8 cellular contexts compared by ENCODE assay signal in genomic region chr9:20658246-20658667, GRCh38. TPM values are rescaled to one million over a fixed set of nuclear protein-coding genes. Genes with fewer than 3 reads are reported as not detected.
DNase-seq lines count a peak whose midpoint lies in the region; ATAC-seq and TF ChIP-seq lines count a peak whose summit lies in the region.
"Not testable (repeated sequence)": the region's sequence is repeated elsewhere in the genome, so short reads cannot be mapped to it uniquely, and the experiment has no call there.

No MANE protein-coding gene starts in this region.

- H3K4me3 ChIP-seq in H7 (ENCODE audit: insufficient read depth, low read depth, low read length) (peak overlapping the region; percentile 51), SK-N-MC (peak overlapping the region; percentile 87), cardiac fibroblast (replicated peaks in 1 of 2; ENCODE audit: low read depth in 2 of 2, low read length in 2 of 2) (peak overlapping the region; percentile 30 to 47), mucosa of descending colon (peak overlapping the region; percentile 14), skeletal muscle satellite cell (ENCODE audit: low read length) (peak overlapping the region; percentile 61)

- peak overlapping the region; percentile 69 for H3K9ac ChIP-seq in SK-N-MC (ENCODE audit: insufficient read length)
- H3K9ac ChIP-seq in skeletal muscle satellite cell (ENCODE audit: low read depth, low read length), result not testable (repeated sequence)

- ATAC-seq in Right ventricle myocardium inferior, mucosa of descending colon: not testable (repeated sequence)

- H3K36me3 ChIP-seq in H7 (replicated peaks; ENCODE audit: control insufficient read depth, insufficient read depth, low read length); SK-N-MC (ENCODE audit: insufficient read depth, low read length); mucosa of descending colon (ENCODE audit: low read depth); skeletal muscle satellite cell (ENCODE audit: insufficient read depth, low read length): not testable (repeated sequence)

- H3K27ac ChIP-seq in SK-N-MC, result not testable (repeated sequence)

- not testable (repeated sequence) for DNase-seq in H7; SK-N-MC (ENCODE audit: low read depth, low spot score); cardiac fibroblast (ENCODE audit: low read depth in 2 of 2)
- peak; percentile 43 to 56 for DNase-seq in activated T-cell treated with anti-CD3 and anti-CD28 coated beads, Interleukin-2, amount 50 U/mL, for 48 hours
- DNase-seq in Right ventricle myocardium inferior (ENCODE audit: missing footprints) (peak; percentile 68), mucosa of descending colon (peak; percentile 60 to 74 (median 67)), ureter (ENCODE audit: low spot score) (peak; percentile 56)

- not testable (repeated sequence) for H3K9me3 ChIP-seq in SK-N-MC (ENCODE audit: low read depth, low read length); mucosa of descending colon; skeletal muscle satellite cell (replicated peaks; ENCODE audit: low read length)

- intact Hi-C loops in Right ventricle myocardium inferior (cut with DNase I); mucosa of descending colon (cut with DNase I, micrococcal nuclease): not testable (repeated sequence)

- not testable (repeated sequence) for H3K4me2 ChIP-seq in skeletal muscle satellite cell (ENCODE audit: low read length)

- not testable (repeated sequence) for H3K4me1 ChIP-seq in mucosa of descending colon (ENCODE audit: low read depth); skeletal muscle satellite cell (ENCODE audit: control insufficient read depth, insufficient read depth, low read length)

- not testable (repeated sequence) for H3K27me3 ChIP-seq in H7 (ENCODE audit: control insufficient read depth, insufficient read depth, low read length); skeletal muscle satellite cell (ENCODE audit: control insufficient read depth, insufficient read depth, low read length)

- TF ChIP-seq CTCF in cardiac fibroblast (IDR thresholded peaks at IDR 0.05; ENCODE audit: low read depth, low read length); mucosa of descending colon (IDR thresholded peaks at IDR 0.05): not testable (repeated sequence)

RNA-seq across cellular contexts. Expression of gene FOCAD, which starts 25.8 kb away (rescaled TPM):
- 41.8 and 45.3 TPM in 2 replicates for total RNA-seq in H7 (2014; rRNA removed; shearing (Covaris generic))
- total RNA-seq in Right ventricle myocardium inferior, result 29.8 TPM
- 10 to 100 TPM; 26.6 to 30.3 (median 26.9) TPM for total RNA-seq in mucosa of descending colon
- 47.4 and 53.7 TPM in 2 replicates for total RNA-seq in skeletal muscle satellite cell (2012; rRNA removed)
- total RNA-seq in ureter, result 50.2 TPM

RNA-seq across cellular contexts. Expression of gene MLLT3, which starts 36.0 kb away (rescaled TPM):
- total RNA-seq in H7 (2014; rRNA removed; shearing (Covaris generic)), result 4.3 and 7.8 TPM in 2 replicates
- total RNA-seq in Right ventricle myocardium inferior (14.6 TPM), mucosa of descending colon (10 to 100 TPM; 35.1 to 53.7 (median 46.5) TPM), ureter (26.8 TPM)
- 8.4 and 14.0 TPM in 2 replicates for total RNA-seq in skeletal muscle satellite cell (2012; rRNA removed)

Comparison
In these comparisons a context has a peak if more than half of its experiments do, and no peak if none do; other contexts are left out.
1. H3K4me3 ChIP-seq: peak in every context shown above with its lines; median percentile 87 in SK-N-MC; 61 in skeletal muscle satellite cell; 51 in H7; 38 in cardiac fibroblast; 14 in mucosa of descending colon.